Comparison of ENCODE assay signal across 16 cellular contexts in genomic region chr3:118810499-118811035, GRCh38.
A peak's percentile ranks its signal among the peaks of the same experiment; 100 is the strongest.
DNase-seq lines count a peak whose midpoint lies in the region; ATAC-seq, FAIRE-seq and TF ChIP-seq lines count a peak whose summit lies in the region.
"Had no signal": no experiment of that assay in that cellular context is flagged by ENCODE, and none has a peak within 500 bp of the region (broad histone marks: within the 10 kb centered on the region; RNA-seq: fewer than 3 reads in every experiment).

No MANE protein-coding gene starts in this region.

- no peak overlapping the region for H3K4me2 ChIP-seq in H1 (ENCODE audit: insufficient read depth in 1 of 2, low read depth in 2 of 2, low read length in 2 of 2)

- 84% methylated on average over 10 of the region's 10 CpGs; no CpG with 5 or more reads in 1 of the 2 experiments for WGBS in H1 (ENCODE audit: extremely low coverage in 1 of 2, insufficient coverage in 1 of 2, insufficient read length in 1 of 2, insufficient replicate concordance in 2 of 2, low coverage in 1 of 2, low lambda C conversion rate in 2 of 2, missing lambda C conversion rate in 1 of 2), 2 experiments
- WGBS in prostate gland: 56% methylated on average over 10 of the region's 10 CpGs

- H3K23me2 ChIP-seq in H1 (ENCODE audit: low read depth, low read length): no peaks in the 10 kb centered on the region

- 0 out of 2 replicates have a peak overlapping the region, but pooled peaks have one; percentile 9 for H4K8ac ChIP-seq in H1 (ENCODE audit: extremely low read depth, insufficient read depth, low read length)

- no peak overlapping the region for H2BK120ac ChIP-seq in H1 (replicated peaks; ENCODE audit: low read depth, low read length)

- intact Hi-C loops in prostate gland (cut with DNase I) (no loop called here), ascending aorta (cut with DNase I) (no loop called here)

- H3K4me3 ChIP-seq in H1 (ENCODE audit: extremely low read depth in 1 of 4, insufficient read depth in 2 of 4, low read depth in 3 of 4, low read length in 4 of 4): no peak overlapping the region
- H3K4me3 ChIP-seq in prostate gland: no peak overlapping the region
- H3K4me3 ChIP-seq in ascending aorta: no peak overlapping the region
- H3K4me3 ChIP-seq in foreskin fibroblast (ENCODE audit: low read depth in 1 of 2, low read length in 2 of 2): no peak overlapping the region
- H3K4me3 ChIP-seq: body of pancreas, heart right ventricle, pancreas had no signal

- no peak overlapping the region for H4K5ac ChIP-seq in H1 (ENCODE audit: insufficient read length, low read depth, low read length)

- H3K27ac ChIP-seq in H1 (ENCODE audit: low read depth, low read length) (no peak overlapping the region), prostate gland (no peak overlapping the region), ascending aorta (no peak overlapping the region)
- H3K27ac ChIP-seq: 22Rv1, body of pancreas, heart right ventricle, pancreas had no signal

- H2AK5ac ChIP-seq in H1 (ENCODE audit: low read depth, low read length): no peak overlapping the region

- H4K20me1 ChIP-seq in H1 (replicated peaks in 1 of 2; ENCODE audit: control insufficient read depth in 1 of 2, insufficient read depth in 2 of 2, low read length in 2 of 2): no peaks in the 10 kb centered on the region

- H3K18ac ChIP-seq in H1 (ENCODE audit: extremely low read depth, low read length): no peak overlapping the region

- TF ChIP-seq RAD21 in H1 (IDR thresholded peaks at IDR 0.05 in 1 of 2, conservative IDR thresholded peaks at IDR 0.05 in 1 of 2; ENCODE audit: low read depth in 2 of 2, low read length in 2 of 2): no peak

- CTCF ChIA-PET in H1 (lab: Charles Lee; ENCODE audit: partially characterized antibody): interaction anchor here (0.7 to 1.0 kb wide), 3 partner anchors 72 to 1285 kb away, joined by 3 to 4 read pairs (median 3); no protein-coding TSS in a partner anchor

- H3K27me3 ChIP-seq in H1 (replicated peaks in 1 of 4; ENCODE audit: control insufficient read depth in 3 of 4, extremely low read depth in 1 of 4, insufficient read depth in 3 of 4, low read length in 3 of 4) (no peaks in the 10 kb centered on the region), prostate gland (replicated peaks; ENCODE audit: insufficient read depth) (peaks cover 3% of the 10 kb centered on the region), ascending aorta (no peaks in the 10 kb centered on the region)
- H3K27me3 ChIP-seq: body of pancreas, pancreas had no signal

- no peaks in the 10 kb centered on the region for H3K36me3 ChIP-seq in H1 (ENCODE audit: control insufficient read depth in 2 of 4, insufficient read depth in 4 of 4, low read length in 3 of 4)
- H3K36me3 ChIP-seq in prostate gland: no peaks in the 10 kb centered on the region
- no peaks in the 10 kb centered on the region for H3K36me3 ChIP-seq in ascending aorta
- H3K36me3 ChIP-seq: heart right ventricle, pancreas had no signal

- TF ChIP-seq CTCF in H1 (IDR thresholded peaks at IDR 0.05; ENCODE audit: control extremely low read depth in 1 of 3, insufficient read depth in 1 of 3, low read depth in 1 of 3, low read length in 3 of 3) (no peak), prostate gland (IDR thresholded peaks at IDR 0.05) (no peak), ascending aorta (IDR thresholded peaks at IDR 0.05) (no peak), foreskin fibroblast (IDR thresholded peaks at IDR 0.05; ENCODE audit: low read depth, low read length) (no peak)

- FAIRE-seq in H1 (lab: Jason Lieb, UNC): no peak
- FAIRE-seq: pancreas had no signal

- no peak overlapping the region for H3K9ac ChIP-seq in H1 (replicated peaks in 1 of 4; ENCODE audit: extremely low read depth in 1 of 4, low read depth in 3 of 4, low read length in 3 of 4)

- TF ChIP-seq EP300 in H1 (IDR thresholded peaks at IDR 0.05; ENCODE audit: borderline replicate concordance in 1 of 2, low read depth in 2 of 2, low read length in 2 of 2): no peak

- TF ChIP-seq POLR2A in H1 (IDR thresholded peaks at IDR 0.05; ENCODE audit: control extremely low read depth in 1 of 2, low read depth in 2 of 2, low read length in 2 of 2): no peak
- TF ChIP-seq POLR2A in prostate gland (IDR thresholded peaks at IDR 0.05): no peak

- peak overlapping the region; percentile 92 for H2AFZ ChIP-seq in H1 (ENCODE audit: low read length)

- no peak overlapping the region for H4K91ac ChIP-seq in H1 (replicated peaks; ENCODE audit: insufficient read length, low read length)

- no peaks in the 10 kb centered on the region for H3K9me3 ChIP-seq in H1 (ENCODE audit: insufficient read depth in 2 of 2, low read depth in 1 of 2, low read length in 1 of 2)
- H3K9me3 ChIP-seq in prostate gland: no peaks in the 10 kb centered on the region
- H3K9me3 ChIP-seq in ascending aorta: no peaks in the 10 kb centered on the region
- H3K9me3 ChIP-seq: body of pancreas, pancreas had no signal

- H3K56ac ChIP-seq in H1 (replicated peaks; ENCODE audit: insufficient read length, low read depth, low read length): no peak overlapping the region

- H2BK12ac ChIP-seq in H1 (ENCODE audit: low read depth, low read length): no peak overlapping the region

- H3K23ac ChIP-seq in H1 (ENCODE audit: insufficient read length): no peak overlapping the region

- DNase-seq in NCI-H82 (lab: John Stamatoyannopoulos, UW) (peak; percentile 46), NCI-H82 treated with DMSO at 0.1 percent for 48 hours (lab: John Stamatoyannopoulos, UW; ENCODE audit: unreplicated experiment) (no peak), H1 (ENCODE audit: low read depth in 1 of 2, low spot score in 2 of 2) (no peak), prostate gland (ENCODE audit: low spot score) (no peak), ascending aorta (ENCODE audit: low spot score in 2 of 2) (no peak), foreskin fibroblast (no peak)
- DNase-seq: activated T-cell treated with anti-CD3 and anti-CD28 coated beads, Interleukin-2, amount 50 U/mL, for 24 hours; body of pancreas; heart right ventricle; mammary epithelial cell; pancreas; RPMI8226; stimulated activated naive CD8-positive, alpha-beta T cell treated with anti-CD3 and anti-CD28 coated beads, Interleukin-15, Interleukin-2, amounts not matched to agents 100 U/mL and 50 U/mL, for 24 hours had no signal

- POLR2A ChIA-PET in H1 (lab: Charles Lee; ENCODE audit: partially characterized antibody): no interaction called here

- peak; percentile 29 for ATAC-seq in GM21717 (IDR thresholded peaks at IDR 0.05; ENCODE audit: unreplicated experiment)
- ATAC-seq in HG03108 (IDR thresholded peaks at IDR 0.05; ENCODE audit: unreplicated experiment): peak; percentile 16
- ATAC-seq: body of pancreas; heart right ventricle; pancreas; stimulated activated naive CD8-positive, alpha-beta T cell treated with anti-CD3 and anti-CD28 coated beads, Interleukin-15, Interleukin-2, amounts not matched to agents 100 U/mL and 50 U/mL, for 24 hours had no signal

- no peak overlapping the region for H2BK15ac ChIP-seq in H1 (ENCODE audit: low read length)

- no peak overlapping the region for H2BK5ac ChIP-seq in H1 (ENCODE audit: low read depth, low read length)

- H3K4me1 ChIP-seq in H1 (replicated peaks in 1 of 4; ENCODE audit: control insufficient read depth in 3 of 4, insufficient read depth in 4 of 4, low read length in 3 of 4) (no peaks in the 10 kb centered on the region), prostate gland (replicated peaks) (no peaks in the 10 kb centered on the region), ascending aorta (no peaks in the 10 kb centered on the region)
- H3K4me1 ChIP-seq: body of pancreas, heart right ventricle, pancreas had no signal

- H3K79me1 ChIP-seq in H1 (ENCODE audit: low read depth, low read length): no peaks in the 10 kb centered on the region

- H3K14ac ChIP-seq in H1 (ENCODE audit: insufficient read length): no peak overlapping the region

- no peak overlapping the region for H3K4ac ChIP-seq in H1 (replicated peaks; ENCODE audit: insufficient read length, low read depth, low read length)

- H3K79me2 ChIP-seq in H1 (ENCODE audit: control insufficient read depth in 1 of 2, insufficient read depth in 2 of 2, low read length in 2 of 2): no peaks in the 10 kb centered on the region

- H2BK20ac ChIP-seq in H1 (ENCODE audit: low read length): no peak overlapping the region

TF ChIP-seq in H1, 55 proteins besides CTCF, POLR2A, EP300 and RAD21:
- TF ChIP-seq PHF8 (conservative IDR thresholded peaks at IDR 0.05; ENCODE audit: low read depth, low read length) (no peak), YY1 (IDR thresholded peaks at IDR 0.05; ENCODE audit: low read depth, low read length) (0 out of 2 replicates have a peak, but pooled peaks have one; percentile 40)
